In the genomic region with DNA sequence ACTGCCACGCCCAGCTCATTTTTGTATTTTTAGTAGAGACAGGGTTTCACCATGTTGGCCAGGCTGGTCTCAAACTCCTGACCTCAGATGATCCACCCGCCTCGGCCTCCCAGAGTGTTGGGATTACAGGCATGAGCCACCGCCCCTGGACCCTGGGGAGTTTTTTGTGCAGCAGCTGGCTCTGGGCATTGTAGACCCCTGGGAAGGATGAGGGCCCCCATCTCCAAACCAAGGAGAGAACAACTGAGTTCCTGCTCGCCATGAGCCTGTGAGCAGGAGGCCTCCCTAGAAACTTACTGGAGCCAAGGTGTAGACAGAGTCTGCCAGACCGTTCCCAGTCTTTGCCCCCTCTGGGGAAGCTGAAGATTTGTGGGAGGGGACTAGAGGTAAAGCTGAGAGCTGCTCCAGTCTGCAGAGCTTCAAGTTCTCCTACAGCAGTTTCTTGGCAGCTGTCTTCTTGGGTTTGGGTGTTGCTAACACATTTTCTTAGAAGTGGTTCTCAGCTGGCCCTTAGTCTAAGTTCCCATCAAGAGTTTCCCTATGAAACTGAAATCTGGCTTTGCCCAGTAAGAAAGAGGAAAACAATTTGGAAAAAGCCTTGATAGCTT, we compare ENCODE assay signal across 15 cellular contexts.
"Had no signal": no experiment of that assay in that cellular context is flagged by ENCODE, and none has a peak within 500 bp of the region (broad histone marks: within the 10 kb centered on the region; RNA-seq: fewer than 3 reads in every experiment).

No MANE protein-coding gene starts in this region.

- DNase-seq: activated CD4-positive, alpha-beta memory T cell treated with anti-CD3 and anti-CD28 coated beads for 36 hours; activated CD4-positive, alpha-beta T cell treated with anti-CD3 and anti-CD28 coated beads for 1 hour; activated gamma-delta T cell; activated naive CD8-positive, alpha-beta T cell treated with anti-CD3 and anti-CD28 coated beads, Interleukin-2, amount 10 ng/mL, durations not matched to agents 7 days and 5 days; activated T-cell treated with anti-CD3 and anti-CD28 coated beads, Interleukin-2, amount 50 U/mL, for 48 hours; nucleus accumbens; stimulated activated CD4-positive, alpha-beta T cell treated with anti-CD3 and anti-CD28 coated beads, Interleukin-4, amount 100 ng/mL, for 24 hours; T-helper 9 cell; trophoblast cell had no signal

- H3K4me3 Mint-ChIP-seq: activated CD4-positive, alpha-beta memory T cell treated with anti-CD3 and anti-CD28 coated beads for 36 hours; activated naive CD8-positive, alpha-beta T cell treated with anti-CD3 and anti-CD28 coated beads, Interleukin-2, amount 10 ng/mL, durations not matched to agents 7 days and 5 days; memory B cell; natural killer cell treated with Interleukin-12 subunit alpha and Interleukin-12 subunit beta and Interleukin-15 and Interleukin-18, amount 100 ng/mL, for 72 hours; stimulated activated naive CD8-positive, alpha-beta T cell treated with anti-CD3 and anti-CD28 coated beads, Interleukin-15, Interleukin-2, amounts not matched to agents 100 ng/mL and 50 ng/mL, for 24 hours had no signal

- H3K4me1 Mint-ChIP-seq: activated naive CD8-positive, alpha-beta T cell treated with anti-CD3 and anti-CD28 coated beads, Interleukin-2, amount 10 ng/mL, durations not matched to agents 7 days and 5 days; memory B cell had no signal

- H3K27ac Mint-ChIP-seq: activated CD4-positive, alpha-beta memory T cell treated with anti-CD3 and anti-CD28 coated beads for 36 hours; activated naive CD8-positive, alpha-beta T cell treated with anti-CD3 and anti-CD28 coated beads, Interleukin-2, amount 10 ng/mL, durations not matched to agents 7 days and 5 days; memory B cell; stimulated activated naive CD8-positive, alpha-beta T cell treated with anti-CD3 and anti-CD28 coated beads, Interleukin-15, Interleukin-2, amounts not matched to agents 100 ng/mL and 50 ng/mL, for 24 hours had no signal

- H3K9me3 ChIP-seq: psoas muscle had no signal

- H3K27me3 ChIP-seq: cardiac muscle cell had no signal

- H3K27me3 Mint-ChIP-seq: activated CD4-positive, alpha-beta memory T cell treated with anti-CD3 and anti-CD28 coated beads for 36 hours; activated naive CD8-positive, alpha-beta T cell treated with anti-CD3 and anti-CD28 coated beads, Interleukin-2, amount 10 ng/mL, durations not matched to agents 7 days and 5 days; memory B cell; natural killer cell treated with Interleukin-12 subunit alpha and Interleukin-12 subunit beta and Interleukin-15 and Interleukin-18, amount 100 ng/mL, for 72 hours; stimulated activated naive CD8-positive, alpha-beta T cell treated with anti-CD3 and anti-CD28 coated beads, Interleukin-15, Interleukin-2, amounts not matched to agents 100 ng/mL and 50 ng/mL, for 24 hours had no signal

- H3K27ac ChIP-seq: cardiac muscle cell had no signal

- H3K4me3 ChIP-seq: cardiac muscle cell, psoas muscle had no signal

- ATAC-seq: esophagus mucosa; natural killer cell treated with Interleukin-12 subunit alpha and Interleukin-12 subunit beta and Interleukin-15 and Interleukin-18, amount 100 ng/mL, for 72 hours; psoas muscle had no signal

- H3K9me3 Mint-ChIP-seq: activated CD4-positive, alpha-beta memory T cell treated with anti-CD3 and anti-CD28 coated beads for 36 hours; activated naive CD8-positive, alpha-beta T cell treated with anti-CD3 and anti-CD28 coated beads, Interleukin-2, amount 10 ng/mL, durations not matched to agents 7 days and 5 days; memory B cell; natural killer cell treated with Interleukin-12 subunit alpha and Interleukin-12 subunit beta and Interleukin-15 and Interleukin-18, amount 100 ng/mL, for 72 hours; stimulated activated naive CD8-positive, alpha-beta T cell treated with anti-CD3 and anti-CD28 coated beads, Interleukin-15, Interleukin-2, amounts not matched to agents 100 ng/mL and 50 ng/mL, for 24 hours had no signal
